In the genomic region with DNA sequence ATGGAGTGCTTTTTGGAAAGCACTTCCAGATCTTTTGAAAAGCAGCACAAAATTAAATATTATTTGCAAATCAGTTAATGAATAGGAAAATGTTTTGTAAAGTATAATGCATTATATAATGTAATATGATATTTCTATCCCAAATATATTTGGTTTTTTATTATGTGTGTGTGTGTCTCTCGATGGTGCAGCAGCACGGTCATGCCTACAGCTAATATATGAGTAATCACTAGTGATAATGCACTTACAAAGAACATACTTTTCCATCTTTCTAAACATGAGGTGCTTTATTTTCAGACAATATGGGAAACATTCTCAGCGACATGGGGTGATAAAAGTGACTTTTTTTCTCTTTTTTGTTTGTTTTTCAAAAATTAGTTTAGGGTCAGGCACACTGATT, we compare ENCODE assay signal across 10 cellular contexts. TPM values are rescaled to one million over a fixed set of nuclear protein-coding genes. Genes with fewer than 3 reads are reported as not detected.
DNase-seq lines count a peak whose midpoint lies in the region; ATAC-seq, FAIRE-seq and TF ChIP-seq lines count a peak whose summit lies in the region.
"Had no signal": no experiment of that assay in that cellular context is flagged by ENCODE, and none has a peak within 500 bp of the region (broad histone marks: within the 10 kb centered on the region; RNA-seq: fewer than 3 reads in every experiment).

No MANE protein-coding gene starts in this region.

- peaks cover 28% of the 10 kb centered on the region for H3K36me3 Mint-ChIP-seq in Calu3 (ENCODE audit: insufficient read depth, unreplicated experiment)

- H3K4me1 ChIP-seq in PC-3 (ENCODE audit: insufficient read depth, low read length) (peaks cover 24% of the 10 kb centered on the region), pancreas (peaks cover 5 to 22% (median 14%) of the 10 kb centered on the region in 3 donors)

- H3K27me3 ChIP-seq in PC-3 (ENCODE audit: low read length) (no peaks in the 10 kb centered on the region), pancreas (no peaks in the 10 kb centered on the region)
- H3K27me3 ChIP-seq: testis had no signal

- peak overlapping the region; percentile 86; the same call in 1 of the 2 replicates for H2AFZ ChIP-seq in PC-3 (ENCODE audit: low read length)

- CTCF ChIA-PET in Calu3 (lab: Charles Lee): interaction anchor here (0.5 to 2.1 kb wide), 6 partner anchors 13 to 1938 kb away, joined by 3 to 6 read pairs (median 5); no protein-coding TSS in a partner anchor
- CTCF ChIA-PET in PC-3 (lab: Charles Lee): interaction anchor here (0.6 to 1.9 kb wide), 2 partner anchors 103 to 490 kb away, joined by 3 to 12 read pairs; no protein-coding TSS in a partner anchor

- intact Hi-C loops in Calu3 (cut with micrococcal nuclease; ENCODE audit: unreplicated experiment): no loop called here
- intact Hi-C loops in PC-3 (cut with micrococcal nuclease): no loop called here
- intact Hi-C loops in pancreas (cut with DNase I): no loop called here

- peak overlapping the region; percentile 78 for H3K4me3 Mint-ChIP-seq in Calu3 (ENCODE audit: low read depth, unreplicated experiment)

- H3K4me1 Mint-ChIP-seq in Calu3 (ENCODE audit: low read depth, unreplicated experiment): peaks cover 41% of the 10 kb centered on the region

- H3K27me3 Mint-ChIP-seq in Calu3 (ENCODE audit: unreplicated experiment): no peaks in the 10 kb centered on the region

- peak overlapping the region; percentile 68; the same call in 1 of the 2 replicates for H3K9ac ChIP-seq in PC-3 (ENCODE audit: low read length)

- TF ChIP-seq CTCF in Calu3 (IDR thresholded peaks at IDR 0.05; ENCODE audit: unreplicated experiment) (no peak), PC-3 (conservative IDR thresholded peaks at IDR 0.05; ENCODE audit: low read depth, low read length) (no peak), pancreas (IDR thresholded peaks at IDR 0.05) (no peak)

- ATAC-seq in PC-3 (no peak), pancreas (no peak), HG02588 (IDR thresholded peaks at IDR 0.05; ENCODE audit: unreplicated experiment) (no peak)

- H3K4me3 ChIP-seq in PC-3 (ENCODE audit: low read length) (peak overlapping the region; percentile 82), pancreas (peak overlapping the region in 2 of 4 donors; percentile 48 to 80)

- peak overlapping the region; percentile 95 for H3K4me2 ChIP-seq in PC-3 (ENCODE audit: low read length)

- BruUV-seq in Calu3 (replicated peaks; lab: Mats Ljungman, UMichigan) (no TSS peak), PC-3 (replicated peaks; lab: Mats Ljungman, UMichigan) (no TSS peak)

- 0 out of 2 replicates have a peak, but pooled peaks cover 5% of the 10 kb centered on the region for H4K20me1 ChIP-seq in PC-3 (ENCODE audit: low read length)

- no peaks in the 10 kb centered on the region for H3K36me3 ChIP-seq in PC-3 (ENCODE audit: low read depth, low read length)
- no peaks in the 10 kb centered on the region for H3K36me3 ChIP-seq in pancreas

- H3K27ac ChIP-seq in PC-3 (ENCODE audit: low read length) (peak overlapping the region; percentile 74; the same call in 1 of the 2 replicates), epithelial cell of prostate (peak overlapping the region; percentile 89), pancreas (peak overlapping the region; percentile 97 to 100 (median 98))

- 30 to 33% methylated on average over 3 of the region's 3 CpGs for WGBS in pancreas, 2 donors

- H3K9me2 ChIP-seq in PC-3 (replicated peaks; ENCODE audit: low read length): no peaks in the 10 kb centered on the region

- POLR2A ChIA-PET in PC-3 (lab: Charles Lee; ENCODE audit: unreplicated experiment): interaction anchor here (0.6 kb wide), 3 partner anchors 43 to 1168 kb away, joined by 3 read pairs; no protein-coding TSS in a partner anchor

- FAIRE-seq in pancreas (lab: Jason Lieb, UNC): no peak
- FAIRE-seq in RCC 7860 (lab: Jason Lieb, UNC): no peak
- FAIRE-seq: GM12891 had no signal

- peaks cover 32% of the 10 kb centered on the region for H3K79me2 ChIP-seq in PC-3 (ENCODE audit: low read length)

- peaks cover 3% of the 10 kb centered on the region for H3F3A ChIP-seq in PC-3 (ENCODE audit: low read length, unreplicated experiment)

- H3K27ac Mint-ChIP-seq in Calu3 (ENCODE audit: unreplicated experiment): no peak overlapping the region

- DNase-seq in Calu3 (no peak), PC-3 (peak; percentile 18), epithelial cell of prostate (ENCODE audit: low read depth, low spot score) (no peak), pancreas (no peak), RCC 7860 (ENCODE audit: low spot score) (no peak), globus pallidus (ENCODE audit: low spot score) (no peak), NCI-H1417 (lab: John Stamatoyannopoulos, UW) (no peak)
- DNase-seq: testis had no signal

- no peaks in the 10 kb centered on the region for H3K9me3 ChIP-seq in PC-3 (ENCODE audit: low read length)
- no peaks in the 10 kb centered on the region for H3K9me3 ChIP-seq in pancreas
- H3K9me3 ChIP-seq: testis had no signal

- no peaks in the 10 kb centered on the region for H3K9me3 Mint-ChIP-seq in Calu3 (ENCODE audit: low read depth, unreplicated experiment)

RNA-seq across cellular contexts. Expression of gene EEA1, which starts 1.3 kb away (rescaled TPM):
- total RNA-seq in Calu3 (2022): 25.5 and 27.4 TPM in 2 replicates
- total RNA-seq in PC-3 (2014; rRNA removed): 7.9 and 11.9 TPM in 2 replicates
- total RNA-seq in pancreas: 10 to 100 TPM in 3 of 6 donors, 1 to 10 TPM in 3; 6.9 to 15.3 (median 9.7) TPM
- 1 to 10 TPM; 1.8 to 2.9 TPM for polyA plus RNA-seq in pancreas
